2 cellular contexts compared by ENCODE assay signal in genomic region chr1:159823401-159823800, GRCh38.
TF ChIP-seq lines count a peak whose summit lies in the region.

No MANE protein-coding gene starts in this region.

TF ChIP-seq in SK-N-SH, 30 proteins besides CTCF, POLR2A, EP300 and RAD21 (continued from another document):
- no peak for TF ChIP-seq PBX3 (IDR thresholded peaks at IDR 0.05)
- TF ChIP-seq GABPA (IDR thresholded peaks at IDR 0.05; ENCODE audit: low read depth): no peak
- no peak for TF ChIP-seq SMC3 (IDR thresholded peaks at IDR 0.05; ENCODE audit: low read depth, low read length)
- no peak for TF ChIP-seq RCOR1 (IDR thresholded peaks at IDR 0.05; ENCODE audit: low read length)
- no peak for TF ChIP-seq YY1 (IDR thresholded peaks at IDR 0.05; ENCODE audit: low read depth)
- no peak for TF ChIP-seq JUND (IDR thresholded peaks at IDR 0.05)
- TF ChIP-seq FOXM1 (IDR thresholded peaks at IDR 0.05; ENCODE audit: low read depth): no peak
- TF ChIP-seq IRF3 (IDR thresholded peaks at IDR 0.05; ENCODE audit: low read depth, low read length): no peak
- TF ChIP-seq FOSL2 (IDR thresholded peaks at IDR 0.05; ENCODE audit: borderline replicate concordance, low read depth): no peak
- no peak for TF ChIP-seq USF2 (IDR thresholded peaks at IDR 0.05; ENCODE audit: borderline replicate concordance, low read depth, low read length)
- TF ChIP-seq EZH2phosphoT487 (IDR thresholded peaks at IDR 0.05; ENCODE audit: borderline replicate concordance, low read depth): no peak
- no peak for TF ChIP-seq USF1 (IDR thresholded peaks at IDR 0.05; ENCODE audit: borderline replicate concordance, low read depth)
- no peak for TF ChIP-seq TCF12 (IDR thresholded peaks at IDR 0.05)
- no peak for TF ChIP-seq RXRA (IDR thresholded peaks at IDR 0.05; ENCODE audit: borderline replicate concordance, low read depth)

TF ChIP-seq in SK-N-SH treated with all-trans-retinoic acid at 6 μM for 48 hours, 23 proteins besides CTCF, POLR2A, EP300 and RAD21 (continued from another document):
- TF ChIP-seq CSRNP3 (CRISPR knock-in tag; IDR thresholded peaks at IDR 0.05) (no peak), TSHZ2 (CRISPR knock-in tag; IDR thresholded peaks at IDR 0.05) (no peak), POU6F1 (CRISPR knock-in tag; IDR thresholded peaks at IDR 0.05; ENCODE audit: borderline replicate concordance, low read depth) (no peak)
